2 cellular contexts compared by ENCODE assay signal in genomic region chr18:63828120-63828519, GRCh38.
TF ChIP-seq lines count a peak whose summit lies in the region.

No MANE protein-coding gene starts in this region.

TF ChIP-seq in IMR-90, 13 proteins besides CTCF, POLR2A, EP300 and RAD21 (continued from another document):
- TF ChIP-seq CHD1 (IDR thresholded peaks at IDR 0.05; ENCODE audit: low read depth, low read length) = no peak
- TF ChIP-seq ELK1 (IDR thresholded peaks at IDR 0.05; ENCODE audit: borderline replicate concordance, low read depth, low read length) = no peak
TF ChIP-seq in IMR-90: peak in this region for 0.

TF ChIP-seq in SK-N-SH treated with all-trans-retinoic acid at 6 μM for 48 hours, 23 proteins besides CTCF, POLR2A, EP300 and RAD21 (continued from another document):
- TF ChIP-seq, protein P1, sequence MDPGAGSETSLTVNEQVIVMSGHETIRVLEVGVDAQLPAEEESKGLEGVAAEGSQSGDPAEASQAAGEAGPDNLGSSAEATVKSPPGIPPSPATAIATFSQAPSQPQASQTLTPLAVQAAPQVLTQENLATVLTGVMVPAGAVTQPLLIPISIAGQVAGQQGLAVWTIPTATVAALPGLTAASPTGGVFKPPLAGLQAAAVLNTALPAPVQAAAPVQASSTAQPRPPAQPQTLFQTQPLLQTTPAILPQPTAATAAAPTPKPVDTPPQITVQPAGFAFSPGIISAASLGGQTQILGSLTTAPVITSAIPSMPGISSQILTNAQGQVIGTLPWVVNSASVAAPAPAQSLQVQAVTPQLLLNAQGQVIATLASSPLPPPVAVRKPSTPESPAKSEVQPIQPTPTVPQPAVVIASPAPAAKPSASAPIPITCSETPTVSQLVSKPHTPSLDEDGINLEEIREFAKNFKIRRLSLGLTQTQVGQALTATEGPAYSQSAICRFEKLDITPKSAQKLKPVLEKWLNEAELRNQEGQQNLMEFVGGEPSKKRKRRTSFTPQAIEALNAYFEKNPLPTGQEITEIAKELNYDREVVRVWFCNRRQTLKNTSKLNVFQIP (CRISPR knock-in tag; IDR thresholded peaks at IDR 0.05; ENCODE audit: borderline replicate concordance, low read depth) = no peak
- TF ChIP-seq ARNTL (CRISPR knock-in tag; IDR thresholded peaks at IDR 0.05; ENCODE audit: borderline replicate concordance, low read depth) (no peak), SNAI2 (CRISPR knock-in tag; IDR thresholded peaks at IDR 0.05) (no peak), BACH2 (CRISPR knock-in tag; IDR thresholded peaks at IDR 0.05; ENCODE audit: borderline replicate concordance) (no peak), ZC3H10 (CRISPR knock-in tag; IDR thresholded peaks at IDR 0.05) (no peak), ZFP30 (CRISPR knock-in tag; IDR thresholded peaks at IDR 0.05) (no peak), CSDC2 (CRISPR knock-in tag; IDR thresholded peaks at IDR 0.05) (no peak)
- TF ChIP-seq, protein P2, sequence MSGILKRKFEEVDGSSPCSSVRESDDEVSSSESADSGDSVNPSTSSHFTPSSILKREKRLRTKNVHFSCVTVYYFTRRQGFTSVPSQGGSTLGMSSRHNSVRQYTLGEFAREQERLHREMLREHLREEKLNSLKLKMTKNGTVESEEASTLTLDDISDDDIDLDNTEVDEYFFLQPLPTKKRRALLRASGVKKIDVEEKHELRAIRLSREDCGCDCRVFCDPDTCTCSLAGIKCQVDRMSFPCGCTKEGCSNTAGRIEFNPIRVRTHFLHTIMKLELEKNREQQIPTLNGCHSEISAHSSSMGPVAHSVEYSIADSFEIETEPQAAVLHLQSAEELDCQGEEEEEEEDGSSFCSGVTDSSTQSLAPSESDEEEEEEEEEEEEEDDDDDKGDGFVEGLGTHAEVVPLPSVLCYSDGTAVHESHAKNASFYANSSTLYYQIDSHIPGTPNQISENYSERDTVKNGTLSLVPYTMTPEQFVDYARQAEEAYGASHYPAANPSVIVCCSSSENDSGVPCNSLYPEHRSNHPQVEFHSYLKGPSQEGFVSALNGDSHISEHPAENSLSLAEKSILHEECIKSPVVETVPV (CRISPR knock-in tag; IDR thresholded peaks at IDR 0.05) = no peak
- TF ChIP-seq, protein P3, sequence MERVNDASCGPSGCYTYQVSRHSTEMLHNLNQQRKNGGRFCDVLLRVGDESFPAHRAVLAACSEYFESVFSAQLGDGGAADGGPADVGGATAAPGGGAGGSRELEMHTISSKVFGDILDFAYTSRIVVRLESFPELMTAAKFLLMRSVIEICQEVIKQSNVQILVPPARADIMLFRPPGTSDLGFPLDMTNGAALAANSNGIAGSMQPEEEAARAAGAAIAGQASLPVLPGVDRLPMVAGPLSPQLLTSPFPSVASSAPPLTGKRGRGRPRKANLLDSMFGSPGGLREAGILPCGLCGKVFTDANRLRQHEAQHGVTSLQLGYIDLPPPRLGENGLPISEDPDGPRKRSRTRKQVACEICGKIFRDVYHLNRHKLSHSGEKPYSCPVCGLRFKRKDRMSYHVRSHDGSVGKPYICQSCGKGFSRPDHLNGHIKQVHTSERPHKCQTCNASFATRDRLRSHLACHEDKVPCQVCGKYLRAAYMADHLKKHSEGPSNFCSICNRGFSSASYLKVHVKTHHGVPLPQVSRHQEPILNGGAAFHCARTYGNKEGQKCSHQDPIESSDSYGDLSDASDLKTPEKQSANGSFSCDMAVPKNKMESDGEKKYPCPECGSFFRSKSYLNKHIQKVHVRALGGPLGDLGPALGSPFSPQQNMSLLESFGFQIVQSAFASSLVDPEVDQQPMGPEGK (CRISPR knock-in tag; IDR thresholded peaks at IDR 0.05; ENCODE audit: borderline replicate concordance) = no peak
